8 cellular contexts compared by ENCODE assay signal in genomic region chr19:1863638-1864479, GRCh38.
DNase-seq lines count a peak whose midpoint lies in the region; ATAC-seq lines count a peak whose summit lies in the region.

No MANE protein-coding gene starts in this region.

- no peak overlapping the region for H3K27ac Mint-ChIP-seq in central memory CD8-positive, alpha-beta T cell (ENCODE audit: low read depth)

- no peaks in the 10 kb centered on the region for H3K27me3 Mint-ChIP-seq in central memory CD8-positive, alpha-beta T cell

- H3K9me3 Mint-ChIP-seq in central memory CD8-positive, alpha-beta T cell = no peaks in the 10 kb centered on the region

- DNase-seq in AG08395 (ENCODE audit: low spot score) (peak; percentile 96), NCI-H2227 treated with DMSO at 0.1 percent for 48 hours (lab: John Stamatoyannopoulos, UW) (peak; percentile 82), kidney tubule cell (ENCODE audit: low spot score) (peak; percentile 95)
- DNase-seq in activated CD4-positive, CD25-positive, alpha-beta regulatory T cell treated with anti-CD3 and anti-CD28 coated beads, Interleukin-2, amount 50 U/mL, for 72 hours = peak; percentile 88
- peak; percentile 81 to 87 for DNase-seq in central memory CD8-positive, alpha-beta T cell (ENCODE audit: low spot score in 2 of 2)
- DNase-seq in stimulated activated CD4-positive, alpha-beta T cell treated with anti-CD3 and anti-CD28 coated beads, Interleukin-15, amount 100 ng/mL, for 48 hours (ENCODE audit: low read depth in 2 of 2) = peak; percentile 91 to 92

- ATAC-seq in GM18909 (IDR thresholded peaks at IDR 0.05; ENCODE audit: poor library complexity, unreplicated experiment) (peak; percentile 60), HG03139 (IDR thresholded peaks at IDR 0.05; ENCODE audit: unreplicated experiment) (peak; percentile 43)
- ATAC-seq in central memory CD8-positive, alpha-beta T cell (replicated peaks; ENCODE audit: extremely low read depth, poor library complexity, severe bottlenecking) = peak; percentile 72

- peaks cover 17% of the 10 kb centered on the region for H3K36me3 Mint-ChIP-seq in central memory CD8-positive, alpha-beta T cell (ENCODE audit: insufficient read depth)

- H3K4me1 Mint-ChIP-seq in central memory CD8-positive, alpha-beta T cell = peaks cover 24% of the 10 kb centered on the region

- H3K4me3 Mint-ChIP-seq in central memory CD8-positive, alpha-beta T cell = peak overlapping the region; percentile 67

Comparison
In these comparisons a context has a peak if more than half of its experiments do, and no peak if none do; other contexts are left out.
1. Peak in every context shown above with its lines: DNase-seq and ATAC-seq.